1 cellular context compared by ENCODE assay signal in genomic region chr16:47538472-47538871, GRCh38.
A peak's percentile ranks its signal among the peaks of the same experiment; 100 is the strongest.
TF ChIP-seq lines count a peak whose summit lies in the region.

No MANE protein-coding gene starts in this region.

TF ChIP-seq in HepG2, 621 proteins besides CTCF, POLR2A, EP300 and RAD21 (continued from another document and continues in another):
- no peak; the same call in 1 of the 2 replicates for TF ChIP-seq ZBTB3 (CRISPR knock-in tag; IDR thresholded peaks at IDR 0.05; ENCODE audit: borderline replicate concordance, low read depth)
- peak; percentile 98 for TF ChIP-seq TBX2 (CRISPR knock-in tag; IDR thresholded peaks at IDR 0.05; ENCODE audit: borderline replicate concordance)
- peak; percentile 39; the same call in 1 of the 2 replicates for TF ChIP-seq ZFP36L1 (CRISPR knock-in tag; IDR thresholded peaks at IDR 0.05)
- no peak for TF ChIP-seq SKI (IDR thresholded peaks at IDR 0.05; ENCODE audit: partially characterized antibody)
- TF ChIP-seq SAFB2 (CRISPR knock-in tag; IDR thresholded peaks at IDR 0.05; ENCODE audit: borderline replicate concordance, low read depth) = no peak
- TF ChIP-seq ZUFSP (CRISPR knock-in tag; IDR thresholded peaks at IDR 0.05; ENCODE audit: borderline replicate concordance) = no peak
- no peak for TF ChIP-seq SCMH1 (CRISPR knock-in tag; IDR thresholded peaks at IDR 0.05; ENCODE audit: borderline replicate concordance)
- TF ChIP-seq FOSL2 (CRISPR knock-in tag; IDR thresholded peaks at IDR 0.05) = peak; percentile 66
- TF ChIP-seq CREB1 (IDR thresholded peaks at IDR 0.05) = no peak
- peak; percentile 66; the same call in 1 of the 2 replicates for TF ChIP-seq CREB1 (CRISPR knock-in tag; IDR thresholded peaks at IDR 0.05)
- TF ChIP-seq ZFP1 (CRISPR knock-in tag; IDR thresholded peaks at IDR 0.05) = no peak
- 0 out of 2 replicates have a peak, but pooled peaks have one; percentile 27 for TF ChIP-seq MAF1 (CRISPR knock-in tag; IDR thresholded peaks at IDR 0.05; ENCODE audit: borderline replicate concordance)
- TF ChIP-seq LRRFIP1 (CRISPR knock-in tag; conservative IDR thresholded peaks at IDR 0.05) = no peak
- no peak for TF ChIP-seq FOXC1 (CRISPR knock-in tag; IDR thresholded peaks at IDR 0.05; ENCODE audit: borderline replicate concordance)
- peak; percentile 28; the same call in 1 of the 2 replicates for TF ChIP-seq YEATS2 (CRISPR knock-in tag; IDR thresholded peaks at IDR 0.05; ENCODE audit: borderline replicate concordance)
- TF ChIP-seq ZFP90 (CRISPR knock-in tag; IDR thresholded peaks at IDR 0.05; ENCODE audit: borderline replicate concordance) = no peak
- no peak for TF ChIP-seq ZNF737 (CRISPR knock-in tag; IDR thresholded peaks at IDR 0.05; ENCODE audit: borderline replicate concordance)
- TF ChIP-seq ZNF282 (IDR thresholded peaks at IDR 0.05; ENCODE audit: partially characterized antibody) = no peak
- no peak for TF ChIP-seq RFX1 (IDR thresholded peaks at IDR 0.05)
- peak; percentile 71; the same call in 1 of the 2 replicates for TF ChIP-seq ZNF558 (CRISPR knock-in tag; IDR thresholded peaks at IDR 0.05; ENCODE audit: borderline replicate concordance)
- TF ChIP-seq RERE (CRISPR knock-in tag; IDR thresholded peaks at IDR 0.05; ENCODE audit: low read depth) = peak; percentile 97
- TF ChIP-seq NR2F6 (IDR thresholded peaks at IDR 0.05) = peak; percentile 98
- peak; percentile 98 for TF ChIP-seq NR2F6 (CRISPR knock-in tag; IDR thresholded peaks at IDR 0.05)
- peak; percentile 72; the same call in 1 of the 2 replicates for TF ChIP-seq KDM3A (CRISPR knock-in tag; IDR thresholded peaks at IDR 0.05; ENCODE audit: low read depth)
- TF ChIP-seq ZNF225 (CRISPR knock-in tag; IDR thresholded peaks at IDR 0.05) = no peak
- peak; percentile 99 for TF ChIP-seq HMG20B (CRISPR knock-in tag; conservative IDR thresholded peaks at IDR 0.05)
- no peak for TF ChIP-seq MAFF (IDR thresholded peaks at IDR 0.05; ENCODE audit: low read depth, low read length)
- TF ChIP-seq HOMEZ (CRISPR knock-in tag; IDR thresholded peaks at IDR 0.05; ENCODE audit: low read depth) = peak; percentile 100
- peak; percentile 48; the same call in 1 of the 2 replicates for TF ChIP-seq JUN (CRISPR knock-in tag; IDR thresholded peaks at IDR 0.05)
- no peak for TF ChIP-seq ZBTB34 (CRISPR knock-in tag; IDR thresholded peaks at IDR 0.05)
- TF ChIP-seq KAT7 (CRISPR knock-in tag; IDR thresholded peaks at IDR 0.05; ENCODE audit: borderline replicate concordance) = peak; percentile 64; the same call in 1 of the 2 replicates
- peak; percentile 63; the same call in 1 of the 2 replicates for TF ChIP-seq ZKSCAN5 (CRISPR knock-in tag; IDR thresholded peaks at IDR 0.05)
- peak; percentile 88 for TF ChIP-seq ZNF770 (CRISPR knock-in tag; IDR thresholded peaks at IDR 0.05)
- TF ChIP-seq ZFX (CRISPR knock-in tag; IDR thresholded peaks at IDR 0.05; ENCODE audit: low read depth) = peak; percentile 66
- peak; percentile 38; the same call in 1 of the 2 replicates for TF ChIP-seq NFYC (CRISPR knock-in tag; IDR thresholded peaks at IDR 0.05)
- TF ChIP-seq MED13 (CRISPR knock-in tag; IDR thresholded peaks at IDR 0.05) = no peak
- TF ChIP-seq ZNF709 (CRISPR knock-in tag; IDR thresholded peaks at IDR 0.05) = peak; percentile 99
- TF ChIP-seq STAT6 (CRISPR knock-in tag; IDR thresholded peaks at IDR 0.05; ENCODE audit: borderline replicate concordance) = peak; percentile 80; the same call in 1 of the 2 replicates
- no peak for TF ChIP-seq ZNF367 (CRISPR knock-in tag; IDR thresholded peaks at IDR 0.05; ENCODE audit: borderline replicate concordance)
- peak; percentile 71; the same call in 1 of the 2 replicates for TF ChIP-seq ETV6 (CRISPR knock-in tag; conservative IDR thresholded peaks at IDR 0.05)
- peak; percentile 74; the same call in 1 of the 2 replicates for TF ChIP-seq MEIS1 (CRISPR knock-in tag; IDR thresholded peaks at IDR 0.05; ENCODE audit: borderline replicate concordance)
- TF ChIP-seq ZFAT (CRISPR knock-in tag; conservative IDR thresholded peaks at IDR 0.05) = no peak
- peak; percentile 59 for TF ChIP-seq TFDP2 (CRISPR knock-in tag; IDR thresholded peaks at IDR 0.05)
- TF ChIP-seq MXD4 (CRISPR knock-in tag; IDR thresholded peaks at IDR 0.05) = peak; percentile 55; the same call in 1 of the 2 replicates
- TF ChIP-seq ZNF891 (CRISPR knock-in tag; IDR thresholded peaks at IDR 0.05) = no peak
